1 cellular context compared by ENCODE assay signal in the genomic region with DNA sequence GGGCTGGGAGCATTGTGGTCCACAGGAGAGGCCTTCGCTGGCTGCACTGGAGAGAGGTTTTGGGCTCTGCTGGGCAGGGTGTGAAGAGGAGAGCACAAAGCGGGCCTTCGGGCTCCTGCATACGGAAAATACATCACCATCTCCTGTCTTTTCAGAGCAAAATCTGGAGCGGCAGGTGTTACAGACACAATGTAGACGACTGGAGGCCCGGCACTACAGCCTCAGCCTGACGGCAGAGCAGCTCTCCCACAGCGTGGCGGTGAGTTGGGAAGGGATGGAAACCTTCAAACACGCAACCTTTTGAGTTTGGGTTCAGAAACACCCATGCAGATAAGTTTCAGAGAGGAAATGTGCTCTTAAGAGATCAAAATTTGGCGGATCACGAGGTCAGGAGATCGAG.
TF ChIP-seq lines count a peak whose summit lies in the region.

No MANE protein-coding gene starts in this region.

TF ChIP-seq in HEK293, 187 proteins besides CTCF, POLR2A, EP300 and RAD21 (continued from another document):
- TF ChIP-seq ZNF518A (tag by site-specific recombination; conservative IDR thresholded peaks at IDR 0.05; ENCODE audit: low read depth) = no peak
- no peak for TF ChIP-seq ZNF202 (tag by site-specific recombination; IDR thresholded peaks at IDR 0.05; ENCODE audit: borderline replicate concordance)
- TF ChIP-seq ZNF776 (tag by site-specific recombination; IDR thresholded peaks at IDR 0.05; ENCODE audit: borderline replicate concordance) = no peak
